ENCODE assay signal across 9 cellular contexts in genomic region chr4:11931266-11931665, GRCh38.
"Had no signal": no experiment of that assay in that cellular context is flagged by ENCODE, and none has a peak within 500 bp of the region (broad histone marks: within the 10 kb centered on the region; RNA-seq: fewer than 3 reads in every experiment).

No MANE protein-coding gene starts in this region.

- H3K4me3 ChIP-seq: GM23248, HAP-1 had no signal

- DNase-seq: GM23248, H7, HFFc6, KBM-7 had no signal

- H3K27me3 Mint-ChIP-seq: IgD-negative memory B cell had no signal

- H2AFZ ChIP-seq: GM23248 had no signal

- H3K27ac ChIP-seq: GM23248, HL-60 had no signal

- H3K4me1 ChIP-seq: HAP-1 had no signal

- H3K36me3 ChIP-seq: HAP-1 had no signal

- H3K4me1 Mint-ChIP-seq: IgD-negative memory B cell had no signal

- ATAC-seq: HCT116, HepG2 had no signal

- H3K4me3 Mint-ChIP-seq: HFFc6, IgD-negative memory B cell had no signal

- H3K36me3 Mint-ChIP-seq: IgD-negative memory B cell had no signal

- H3K27ac Mint-ChIP-seq: HFFc6, IgD-negative memory B cell had no signal
